ENCODE assay signal across 17 cellular contexts in the genomic region with DNA sequence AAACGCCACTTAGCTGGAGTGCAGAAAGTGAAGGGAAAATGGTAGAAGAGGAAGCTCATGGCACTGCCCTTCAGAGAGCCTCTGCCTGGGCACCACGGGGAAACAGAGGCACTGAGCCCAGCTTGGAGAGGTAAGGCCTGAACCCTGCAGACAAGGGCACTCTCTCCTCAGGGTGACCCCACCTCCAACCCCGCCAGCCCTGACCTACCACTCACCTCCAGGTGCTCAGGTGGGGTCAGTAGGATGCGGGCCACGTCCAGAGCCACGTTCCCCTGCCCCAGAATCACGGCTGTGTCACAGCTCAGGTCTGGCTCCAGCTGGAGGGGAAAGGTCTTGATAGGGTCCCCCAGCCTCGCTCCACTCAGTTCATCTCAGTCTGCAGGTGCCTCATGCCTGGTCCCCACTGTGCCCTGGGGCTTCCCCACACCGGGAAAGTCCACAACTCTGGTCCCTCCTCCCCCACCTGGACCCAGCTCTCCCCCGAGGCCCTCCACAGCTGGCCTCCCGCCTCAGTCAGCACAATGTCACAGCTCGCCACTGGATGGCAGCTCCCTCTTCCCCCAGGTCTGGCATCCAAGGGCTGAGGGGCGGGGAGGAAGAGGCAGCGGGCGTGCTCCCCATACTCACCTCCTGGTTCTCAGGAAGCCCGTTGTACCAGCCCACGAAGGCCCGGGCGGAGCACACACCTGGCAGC. TPM values are rescaled to one million over a fixed set of nuclear protein-coding genes. Genes with fewer than 3 reads are reported as not detected.
A peak's percentile ranks its signal among the peaks of the same experiment; 100 is the strongest.
DNase-seq lines count a peak whose midpoint lies in the region; ATAC-seq, FAIRE-seq and TF ChIP-seq lines count a peak whose summit lies in the region.
"Had no signal": no experiment of that assay in that cellular context is flagged by ENCODE, and none has a peak within 500 bp of the region (broad histone marks: within the 10 kb centered on the region; RNA-seq: fewer than 3 reads in every experiment).

No MANE protein-coding gene starts in this region.

- no peak overlapping the region for H4K5ac ChIP-seq in H1 (ENCODE audit: insufficient read length, low read depth, low read length)

- H3K27me3 Mint-ChIP-seq in activated naive CD8-positive, alpha-beta T cell treated with anti-CD3 and anti-CD28 coated beads, Interleukin-2, amount 50 U/mL, for 24 hours: peaks cover 13% of the 10 kb centered on the region
- H3K27me3 Mint-ChIP-seq: activated T-helper 17 cell treated with anti-CD3 and anti-CD28 coated beads, Interleukin-2, amount 50 U/mL, for 72 hours had no signal

- FAIRE-seq in H1 (lab: Jason Lieb, UNC): no peak

- no peak overlapping the region for H2BK20ac ChIP-seq in H1 (ENCODE audit: low read length)

- H3K79me2 ChIP-seq in OCI-LY3 (ENCODE audit: low read length): no peaks in the 10 kb centered on the region
- H3K79me2 ChIP-seq in H1 (ENCODE audit: control insufficient read depth in 1 of 2, insufficient read depth in 2 of 2, low read length in 2 of 2): no peaks in the 10 kb centered on the region

- H3K23me2 ChIP-seq in H1 (ENCODE audit: low read depth, low read length): no peaks in the 10 kb centered on the region; the same call in 1 of the 2 replicates

- H3K9me3 ChIP-seq in OCI-LY3 (ENCODE audit: insufficient read depth, low read length) (no peaks in the 10 kb centered on the region), H1 (ENCODE audit: insufficient read depth in 2 of 2, low read depth in 1 of 2, low read length in 1 of 2) (no peaks in the 10 kb centered on the region), testis (no peaks in the 10 kb centered on the region)
- H3K9me3 ChIP-seq: gastroesophageal sphincter, right atrium auricular region, SJSA1, thyroid gland had no signal

- H4K8ac ChIP-seq in H1 (ENCODE audit: extremely low read depth, insufficient read depth, low read length): peak overlapping the region; percentile 45; the same call in 1 of the 2 replicates

- TF ChIP-seq POLR2A in H1 (IDR thresholded peaks at IDR 0.05; ENCODE audit: control extremely low read depth in 1 of 2, low read depth in 2 of 2, low read length in 2 of 2) (no peak), testis (IDR thresholded peaks at IDR 0.05) (no peak)

- peaks cover 7% of the 10 kb centered on the region for H3K4me1 Mint-ChIP-seq in activated naive CD8-positive, alpha-beta T cell treated with anti-CD3 and anti-CD28 coated beads, Interleukin-2, amount 50 U/mL, for 24 hours

- H3K9ac ChIP-seq in OCI-LY3 (ENCODE audit: low read length): peak overlapping the region; percentile 59
- H3K9ac ChIP-seq in H1 (replicated peaks in 1 of 4; ENCODE audit: extremely low read depth in 1 of 4, low read depth in 3 of 4, low read length in 3 of 4): no peak overlapping the region

- WGBS in H1 (ENCODE audit: extremely low coverage in 1 of 2, insufficient coverage in 1 of 2, insufficient read length in 1 of 2, insufficient replicate concordance in 2 of 2, low coverage in 1 of 2, low lambda C conversion rate in 2 of 2, missing lambda C conversion rate in 1 of 2), 2 experiments: 78% methylated on average over 18 of the region's 19 CpGs; no CpG with 5 or more reads in 1 of the 2 experiments
- 53 to 68% methylated on average over 15 to 19 of the region's 19 CpGs for WGBS in testis, 2 donors

- H3K27ac Mint-ChIP-seq in activated naive CD8-positive, alpha-beta T cell treated with anti-CD3 and anti-CD28 coated beads, Interleukin-2, amount 50 U/mL, for 24 hours: no peak overlapping the region
- H3K27ac Mint-ChIP-seq: activated T-helper 17 cell treated with anti-CD3 and anti-CD28 coated beads, Interleukin-2, amount 50 U/mL, for 72 hours had no signal

- no peak overlapping the region for H3K4ac ChIP-seq in H1 (replicated peaks; ENCODE audit: insufficient read length, low read depth, low read length)

- H3K9me3 Mint-ChIP-seq in activated naive CD8-positive, alpha-beta T cell treated with anti-CD3 and anti-CD28 coated beads, Interleukin-2, amount 50 U/mL, for 24 hours: no peaks in the 10 kb centered on the region
- H3K9me3 Mint-ChIP-seq: activated T-helper 17 cell treated with anti-CD3 and anti-CD28 coated beads, Interleukin-2, amount 50 U/mL, for 72 hours; stimulated activated naive B cell treated with anti-CD40 and anti-IgM and Interleukin-4, amounts not matched to agents 10 μg/mL and 1 μg/mL and 100 μg/mL, for 72 hours had no signal

- no peak overlapping the region for H3K14ac ChIP-seq in H1 (ENCODE audit: insufficient read length)

- intact Hi-C loops in testis (cut with DNase I; ENCODE audit: low total_unique reads): no loop called here

- H3K27me3 ChIP-seq in OCI-LY3 (ENCODE audit: low read depth, low read length) (peaks cover under 1% of the 10 kb centered on the region; the same call in 1 of the 2 replicates), H1 (replicated peaks in 1 of 4; ENCODE audit: control insufficient read depth in 3 of 4, extremely low read depth in 1 of 4, insufficient read depth in 3 of 4, low read length in 3 of 4) (peaks cover 14 to 16% (median 14%) of the 10 kb centered on the region in 4 experiments), testis (no peaks in the 10 kb centered on the region)
- H3K27me3 ChIP-seq: right atrium auricular region, thyroid gland had no signal

- H2AK5ac ChIP-seq in H1 (ENCODE audit: low read depth, low read length): 0 out of 2 replicates have a peak overlapping the region, but pooled peaks have one; percentile 75

- no peak overlapping the region for H4K91ac ChIP-seq in H1 (replicated peaks; ENCODE audit: insufficient read length, low read length)

- ATAC-seq in activated naive CD8-positive, alpha-beta T cell treated with anti-CD3 and anti-CD28 coated beads, Interleukin-2, amount 50 U/mL, for 24 hours: no peak
- ATAC-seq in GM18870 (IDR thresholded peaks at IDR 0.05; ENCODE audit: unreplicated experiment): no peak

- TF ChIP-seq RAD21 in H1 (IDR thresholded peaks at IDR 0.05 in 1 of 2, conservative IDR thresholded peaks at IDR 0.05 in 1 of 2; ENCODE audit: low read depth in 2 of 2, low read length in 2 of 2): peak; percentile 31 to 44; a peak in 2 of 4 replicates

- H3K79me1 ChIP-seq in H1 (ENCODE audit: low read depth, low read length): no peaks in the 10 kb centered on the region

- H3K56ac ChIP-seq in H1 (replicated peaks; ENCODE audit: insufficient read length, low read depth, low read length): no peak overlapping the region

- no peak overlapping the region for H2BK5ac ChIP-seq in H1 (ENCODE audit: low read depth, low read length)

- POLR2A ChIA-PET in H1 (lab: Charles Lee; ENCODE audit: partially characterized antibody): interaction anchor here (0.6 to 1.1 kb wide), 4 partner anchors 55 to 90 kb away, joined by 3 read pairs; a partner anchor contains a TSS

- H3K4me3 ChIP-seq in OCI-LY3 (ENCODE audit: low read length) (peak overlapping the region; percentile 62), H1 (ENCODE audit: extremely low read depth in 1 of 4, insufficient read depth in 2 of 4, low read depth in 3 of 4, low read length in 4 of 4) (no peak overlapping the region), testis (no peak overlapping the region)
- H3K4me3 ChIP-seq: gastroesophageal sphincter, right atrium auricular region, SJSA1, thyroid gland had no signal

- H3K36me3 Mint-ChIP-seq in activated naive CD8-positive, alpha-beta T cell treated with anti-CD3 and anti-CD28 coated beads, Interleukin-2, amount 50 U/mL, for 24 hours (ENCODE audit: low read depth): no peaks in the 10 kb centered on the region

- H3K23ac ChIP-seq in H1 (ENCODE audit: insufficient read length): no peak overlapping the region

- H3K36me3 ChIP-seq in OCI-LY3 (replicated peaks; ENCODE audit: low read depth, low read length) (peaks cover 13% of the 10 kb centered on the region), H1 (ENCODE audit: control insufficient read depth in 2 of 4, insufficient read depth in 4 of 4, low read length in 3 of 4) (peaks cover 0 to 11% (median under 1%) of the 10 kb centered on the region in 4 experiments; a peak in 2 of 8 replicates), testis (ENCODE audit: low read depth, missing control alignments) (no peaks in the 10 kb centered on the region)
- H3K36me3 ChIP-seq: gastroesophageal sphincter, right atrium auricular region, SJSA1, thyroid gland had no signal

- DNase-seq in NCI-H82 (lab: John Stamatoyannopoulos, UW): peak; percentile 31
- no peak for DNase-seq in NCI-H82 treated with DMSO at 0.1 percent for 48 hours (lab: John Stamatoyannopoulos, UW; ENCODE audit: unreplicated experiment)
- no peak for DNase-seq in H1 (ENCODE audit: low read depth in 1 of 2, low spot score in 2 of 2)
- peak; percentile 43 for DNase-seq in testis
- DNase-seq in activated naive CD8-positive, alpha-beta T cell treated with anti-CD3 and anti-CD28 coated beads, Interleukin-2, amount 50 U/mL, for 24 hours: no peak
- DNase-seq in NCI-H1694 treated with DMSO at 0.1 percent for 48 hours (lab: John Stamatoyannopoulos, UW): no peak

- H3K4me1 ChIP-seq in OCI-LY3 (ENCODE audit: low read length) (peaks cover 25% of the 10 kb centered on the region), H1 (replicated peaks in 1 of 4; ENCODE audit: control insufficient read depth in 3 of 4, insufficient read depth in 4 of 4, low read length in 3 of 4) (peaks cover 0 to 4% (median 3%) of the 10 kb centered on the region in 4 experiments; a peak in 2 of 7 replicates), testis (peaks cover 39% of the 10 kb centered on the region)

- CTCF ChIA-PET in H1 (lab: Charles Lee; ENCODE audit: partially characterized antibody): interaction anchor here (0.5 to 99.6 kb wide), 30 partner anchors 22 to 838 kb away, joined by 3 to 2981 read pairs (median 5); a partner anchor contains a TSS

- no peak overlapping the region for H3K4me3 Mint-ChIP-seq in activated naive CD8-positive, alpha-beta T cell treated with anti-CD3 and anti-CD28 coated beads, Interleukin-2, amount 50 U/mL, for 24 hours
- H3K4me3 Mint-ChIP-seq: activated T-helper 17 cell treated with anti-CD3 and anti-CD28 coated beads, Interleukin-2, amount 50 U/mL, for 72 hours; stimulated activated naive B cell treated with anti-CD40 and anti-IgM and Interleukin-4, amounts not matched to agents 10 μg/mL and 1 μg/mL and 100 μg/mL, for 72 hours had no signal

- TF ChIP-seq CTCF in OCI-LY3 (IDR thresholded peaks at IDR 0.05; ENCODE audit: low read depth, low read length) (peak; percentile 53), H1 (IDR thresholded peaks at IDR 0.05; ENCODE audit: control extremely low read depth in 1 of 3, insufficient read depth in 1 of 3, low read depth in 1 of 3, low read length in 3 of 3) (peak; percentile 41 to 60 (median 43)), testis (IDR thresholded peaks at IDR 0.05) (no peak)

- no peak overlapping the region for H3K18ac ChIP-seq in H1 (ENCODE audit: extremely low read depth, low read length)

- H3K27ac ChIP-seq in OCI-LY3 (ENCODE audit: low read length) (peak overlapping the region; percentile 81), H1 (ENCODE audit: low read depth, low read length) (no peak overlapping the region), testis (no peak overlapping the region)
- H3K27ac ChIP-seq: gastroesophageal sphincter, right atrium auricular region, SJSA1, thyroid gland had no signal

- 0 out of 2 replicates have a peak overlapping the region, but pooled peaks have one; percentile 31 for H2AFZ ChIP-seq in OCI-LY3 (ENCODE audit: low read depth, low read length)
- H2AFZ ChIP-seq in H1 (ENCODE audit: low read length): no peak overlapping the region

- peak overlapping the region; percentile 74 for H3K4me2 ChIP-seq in OCI-LY3 (ENCODE audit: low read length)
- no peak overlapping the region for H3K4me2 ChIP-seq in H1 (ENCODE audit: insufficient read depth in 1 of 2, low read depth in 2 of 2, low read length in 2 of 2)

- no peak for TF ChIP-seq EP300 in H1 (IDR thresholded peaks at IDR 0.05; ENCODE audit: borderline replicate concordance in 1 of 2, low read depth in 2 of 2, low read length in 2 of 2)

- H2BK120ac ChIP-seq in H1 (replicated peaks; ENCODE audit: low read depth, low read length): no peak overlapping the region

- H4K20me1 ChIP-seq in OCI-LY3 (ENCODE audit: insufficient read depth, low read length): no peaks in the 10 kb centered on the region
- peaks cover 1 to 9% of the 10 kb centered on the region in 2 experiments for H4K20me1 ChIP-seq in H1 (replicated peaks in 1 of 2; ENCODE audit: control insufficient read depth in 1 of 2, insufficient read depth in 2 of 2, low read length in 2 of 2)

- no peak overlapping the region for H2BK12ac ChIP-seq in H1 (ENCODE audit: low read depth, low read length)

- H2BK15ac ChIP-seq in H1 (ENCODE audit: low read length): no peak overlapping the region

RNA-seq across cellular contexts. Expression of a gene that starts 6.0 kb away (rescaled TPM):
- 0.07 TPM in 1 of 2 replicates, not detected in the other for total RNA-seq in H1 (2021; fragmentation: NEBNext Ultra II Directional; extraction: Animal tissue kit (Norgen Biotek cat#: 25700))
- polyA plus RNA-seq in H1 (2011; rRNA removed) (0.06 and 0.11 TPM in 2 replicates), testis (ENCODE audit: insufficient read depth, low read depth, low replicate concordance) (7.7 TPM)
- 0.05 TPM for polyA plus RNA-seq in H1 (2011; cell fraction: cytosol; rRNA removed)
- polyA plus RNA-seq in H1 (2011; cell fraction: nucleus; rRNA removed): 0.20 TPM
- 0.06 to 0.29 TPM (median 0.19 TPM) in 4 replicates for polyA plus RNA-seq in H1 (2012, experiment 1 of 2)
- 0.05 TPM for polyA plus RNA-seq in H1 (2012, experiment 2 of 2)
- polyA plus RNA-seq in H1 (2013, experiment 1 of 2): 0.02 TPM
- polyA plus RNA-seq in H1 (2013, experiment 2 of 2): 0.04 TPM
- 0.12 TPM in 1 of 2 replicates, not detected in the other for polyA minus RNA-seq in H1 (2011; rRNA and poly(A)+ RNA removed)
- polyA minus RNA-seq in H1 (2011; cell fraction: cytosol; rRNA and poly(A)+ RNA removed): not detected
- polyA minus RNA-seq in H1 (2011; cell fraction: nucleus; rRNA and poly(A)+ RNA removed): 0.20 TPM
- 10 to 100 TPM; 20.1 to 20.8 TPM for total RNA-seq in testis
- total RNA-seq: dermis microvascular lymphatic vessel endothelial cell, SJSA1 had no signal

RNA-seq across cellular contexts. Expression of a gene that starts 7.1 kb away (rescaled TPM):
- 24.2 and 25.6 TPM in 2 replicates for total RNA-seq in H1 (2021; fragmentation: NEBNext Ultra II Directional; extraction: Animal tissue kit (Norgen Biotek cat#: 25700))
- polyA plus RNA-seq in H1 (2011; rRNA removed) (31.4 and 44.0 TPM in 2 replicates), testis (ENCODE audit: insufficient read depth, low read depth, low replicate concordance) (97.1 TPM)
- 52.5 TPM for polyA plus RNA-seq in H1 (2011; cell fraction: cytosol; rRNA removed)
- 67.0 TPM for polyA plus RNA-seq in H1 (2011; cell fraction: nucleus; rRNA removed)
- polyA plus RNA-seq in H1 (2012, experiment 1 of 2): 20.6 to 42.6 TPM (median 37.8 TPM) in 4 replicates
- polyA plus RNA-seq in H1 (2012, experiment 2 of 2): 33.2 TPM
- polyA plus RNA-seq in H1 (2013, experiment 1 of 2): 13.2 TPM
- polyA plus RNA-seq in H1 (2013, experiment 2 of 2): 13.1 TPM
- 10.8 and 11.3 TPM in 2 replicates for polyA minus RNA-seq in H1 (2011; rRNA and poly(A)+ RNA removed)
- polyA minus RNA-seq in H1 (2011; cell fraction: cytosol; rRNA and poly(A)+ RNA removed): 20.4 TPM
- 25.0 TPM for polyA minus RNA-seq in H1 (2011; cell fraction: nucleus; rRNA and poly(A)+ RNA removed)
- total RNA-seq in testis: 100 to 1,000 TPM; 204 to 216 TPM

RNA-seq across cellular contexts. Expression of a gene that starts 27.8 kb away (rescaled TPM):
- total RNA-seq in H1 (2021; fragmentation: NEBNext Ultra II Directional; extraction: Animal tissue kit (Norgen Biotek cat#: 25700)): 0.56 and 0.80 TPM in 2 replicates
- polyA plus RNA-seq in H1 (2011; rRNA removed) (2.5 and 2.6 TPM in 2 replicates), testis (ENCODE audit: insufficient read depth, low read depth, low replicate concordance) (0.95 TPM)
- polyA plus RNA-seq in H1 (2011; cell fraction: cytosol; rRNA removed): 2.2 TPM
- 2.2 TPM for polyA plus RNA-seq in H1 (2011; cell fraction: nucleus; rRNA removed)
- 0.79 to 2.0 TPM (median 1.4 TPM) in 4 replicates for polyA plus RNA-seq in H1 (2012, experiment 1 of 2)
- 0.67 TPM for polyA plus RNA-seq in H1 (2012, experiment 2 of 2)
- polyA plus RNA-seq in H1 (2013, experiment 1 of 2): 0.67 TPM
- polyA plus RNA-seq in H1 (2013, experiment 2 of 2): 0.52 TPM
- 1.6 and 2.1 TPM in 2 replicates for polyA minus RNA-seq in H1 (2011; rRNA and poly(A)+ RNA removed)
- 1.8 TPM for polyA minus RNA-seq in H1 (2011; cell fraction: cytosol; rRNA and poly(A)+ RNA removed)
- polyA minus RNA-seq in H1 (2011; cell fraction: nucleus; rRNA and poly(A)+ RNA removed): 0.80 TPM
- 1 to 10 TPM; 1.4 to 2.0 TPM for total RNA-seq in testis
- total RNA-seq: activated T-helper 17 cell treated with anti-CD3 and anti-CD28 coated beads, Interleukin-2, amount 50 U/mL, for 72 hours; bronchial epithelial cell; dermis microvascular lymphatic vessel endothelial cell; right atrium auricular region; SJSA1; T-helper 2 cell treated with Interferon-gamma antibody and Interleukin-4, amounts not matched to agents 100 ng/mL and 5 ng/mL, for 36 hours; thyroid gland had no signal

RNA-seq across cellular contexts. Expression of a gene that starts 57.4 kb away (rescaled TPM):
- 1.6 and 1.7 TPM in 2 replicates for total RNA-seq in H1 (2021; fragmentation: NEBNext Ultra II Directional; extraction: Animal tissue kit (Norgen Biotek cat#: 25700))
- polyA plus RNA-seq in H1 (2011; rRNA removed) (4.3 and 5.0 TPM in 2 replicates), testis (ENCODE audit: insufficient read depth, low read depth, low replicate concordance) (1.1 TPM)
- polyA plus RNA-seq in H1 (2011; cell fraction: cytosol; rRNA removed): 3.5 TPM
- 3.5 TPM for polyA plus RNA-seq in H1 (2011; cell fraction: nucleus; rRNA removed)
- polyA plus RNA-seq in H1 (2012, experiment 1 of 2): 1.3 to 2.8 TPM (median 2.0 TPM) in 4 replicates
- polyA plus RNA-seq in H1 (2012, experiment 2 of 2): 1.9 TPM
- 0.61 TPM for polyA plus RNA-seq in H1 (2013, experiment 1 of 2)
- 0.70 TPM for polyA plus RNA-seq in H1 (2013, experiment 2 of 2)
- polyA minus RNA-seq in H1 (2011; rRNA and poly(A)+ RNA removed): 5.1 and 8.8 TPM in 2 replicates
- 3.7 TPM for polyA minus RNA-seq in H1 (2011; cell fraction: cytosol; rRNA and poly(A)+ RNA removed)
- 4.2 TPM for polyA minus RNA-seq in H1 (2011; cell fraction: nucleus; rRNA and poly(A)+ RNA removed)
- 1 to 10 TPM; 2.0 to 2.1 TPM for total RNA-seq in testis
- total RNA-seq: activated T-helper 17 cell treated with anti-CD3 and anti-CD28 coated beads, Interleukin-2, amount 50 U/mL, for 72 hours; dermis microvascular lymphatic vessel endothelial cell; gastroesophageal sphincter; SJSA1; T-helper 2 cell treated with Interferon-gamma antibody and Interleukin-4, amounts not matched to agents 100 ng/mL and 5 ng/mL, for 36 hours; thyroid gland had no signal

RNA-seq across cellular contexts. Expression of a gene that starts 58.4 kb away (rescaled TPM):
- total RNA-seq in H1 (2021; fragmentation: NEBNext Ultra II Directional; extraction: Animal tissue kit (Norgen Biotek cat#: 25700)): not detected in 2 replicates
- 0.23 and 0.27 TPM in 2 replicates for polyA plus RNA-seq in H1 (2011; rRNA removed)
- 0.23 TPM for polyA plus RNA-seq in H1 (2011; cell fraction: cytosol; rRNA removed)
- polyA plus RNA-seq in H1 (2011; cell fraction: nucleus; rRNA removed): 0.37 TPM
- 0.11 to 0.18 TPM (median 0.16 TPM) in 3 of 4 replicates, not detected in the other for polyA plus RNA-seq in H1 (2012, experiment 1 of 2)
- not detected for polyA plus RNA-seq in H1 (2012, experiment 2 of 2)
- not detected for polyA plus RNA-seq in H1 (2013, experiment 1 of 2)
- 0.06 TPM for polyA plus RNA-seq in H1 (2013, experiment 2 of 2)
- not detected in 2 replicates for polyA minus RNA-seq in H1 (2011; rRNA and poly(A)+ RNA removed)
- polyA minus RNA-seq in H1 (2011; cell fraction: cytosol; rRNA and poly(A)+ RNA removed): not detected
- polyA minus RNA-seq in H1 (2011; cell fraction: nucleus; rRNA and poly(A)+ RNA removed): not detected
- total RNA-seq in testis: 1 to 10 TPM; 2.4 to 5.7 TPM
- polyA plus RNA-seq in testis (ENCODE audit: insufficient read depth, low read depth, low replicate concordance): 5.7 TPM
- total RNA-seq: activated T-helper 17 cell treated with anti-CD3 and anti-CD28 coated beads, Interleukin-2, amount 50 U/mL, for 72 hours; bronchial epithelial cell; dermis microvascular lymphatic vessel endothelial cell; gastroesophageal sphincter; right atrium auricular region; SJSA1; T-helper 2 cell treated with Interferon-gamma antibody and Interleukin-4, amounts not matched to agents 100 ng/mL and 5 ng/mL, for 36 hours; thyroid gland had no signal

Comparison
In these comparisons a context has a peak if more than half of its experiments do, and no peak if none do; other contexts are left out.
1. DNase-seq: peak in NCI-H82 (single experiment) and testis (single experiment); none in NCI-H82 treated with DMSO at 0.1 percent for 48 hours (single experiment), H1 (0 of 2), activated naive CD8-positive, alpha-beta T cell treated with anti-CD3 and anti-CD28 coated beads, Interleukin-2, amount 50 U/mL, for 24 hours (single experiment) and NCI-H1694 treated with DMSO at 0.1 percent for 48 hours (single experiment).
2. CTCF ChIP-seq: peak in OCI-LY3 (single experiment) and H1 (3 of 3); none in testis (0 of 3).
3. RNA of a gene that starts 6.0 kb away (total RNA-seq): 20.1 to 20.8 TPM in testis; 0.07 TPM in H1; every median in the first group is over 10 times any median in the second.